9 cellular contexts compared by ENCODE assay signal in the genomic region with DNA sequence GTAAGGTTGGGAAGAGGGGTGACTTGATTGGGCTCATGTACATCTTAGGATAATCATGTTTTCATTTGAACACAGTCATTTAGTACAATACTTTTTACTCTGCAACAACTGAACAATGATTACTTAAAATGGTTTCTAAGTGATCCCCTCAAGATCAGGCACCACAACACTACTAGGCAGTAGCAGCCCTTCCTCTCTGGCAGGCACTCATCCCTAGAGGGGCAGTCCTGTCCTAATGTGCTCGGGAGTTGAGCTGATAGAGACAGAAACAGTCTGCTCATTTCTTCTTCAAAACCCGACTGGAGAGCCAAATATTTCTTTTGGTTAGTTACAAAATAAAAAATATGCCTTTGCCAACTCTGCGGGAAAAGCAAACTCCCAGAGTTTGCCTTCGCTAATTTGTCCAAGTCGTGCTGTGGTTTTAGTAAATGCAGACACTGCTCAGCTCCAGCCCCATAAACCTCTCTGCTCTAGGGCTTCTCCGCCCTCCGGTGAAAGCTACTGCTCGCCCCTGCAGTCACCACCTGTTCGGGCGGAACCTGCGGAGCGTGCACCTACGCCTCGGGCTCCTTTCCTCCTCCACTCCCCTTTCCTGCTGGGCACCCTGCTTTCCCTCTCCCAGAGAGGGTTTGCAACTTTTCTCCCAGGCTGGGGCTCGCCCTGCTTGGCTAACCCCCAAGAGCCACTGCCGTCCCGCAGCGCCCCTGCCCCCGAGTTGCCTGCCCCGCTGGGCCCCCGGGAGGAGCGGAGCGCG. TPM values are rescaled to one million over a fixed set of nuclear protein-coding genes. Genes with fewer than 3 reads are reported as not detected.
DNase-seq lines count a peak whose midpoint lies in the region; ATAC-seq, FAIRE-seq and TF ChIP-seq lines count a peak whose summit lies in the region.
"Had no signal": no experiment of that assay in that cellular context is flagged by ENCODE, and none has a peak within 500 bp of the region (broad histone marks: within the 10 kb centered on the region; RNA-seq: fewer than 3 reads in every experiment).

No MANE protein-coding gene starts in this region.

- RAD21 ChIA-PET in HCT116 (lab: Charles Lee; ENCODE audit: low non-redundant PET in 1 of 2, low total read pairs in 2 of 2, uncharacterized antibody in 2 of 2, unreplicated experiment in 2 of 2): no interaction called here

- H3K27me3 ChIP-seq in HCT116 (ENCODE audit: insufficient read depth, low read length): no peaks in the 10 kb centered on the region
- peaks cover 40% of the 10 kb centered on the region for H3K27me3 ChIP-seq in fibroblast of lung (ENCODE audit: control insufficient read depth, insufficient read depth, low read length)

- CTCF ChIA-PET in HCT116 (lab: Charles Lee): no interaction called here
- CTCF ChIA-PET in activated CD4-positive, alpha-beta T cell treated with anti-CD3 and anti-CD28 coated beads, Interleukin-2, amount 10 ng/mL, durations not matched to agents 7 days and 5 days (lab: Charles Lee): no interaction called here

- peak; percentile 14 for DNase-seq in GM12891 (ENCODE audit: insufficient read length, low spot score)
- peak; percentile 36 for DNase-seq in HCT116 (ENCODE audit: low read depth, low spot score)
- DNase-seq in NCI-H345 (lab: John Stamatoyannopoulos, UW): peak; percentile 74
- DNase-seq in fibroblast of lung (ENCODE audit: low read depth in 2 of 2): peak; percentile 30 to 50
- peak; percentile 72 for DNase-seq in posterior vena cava (ENCODE audit: low spot score)
- no peak for DNase-seq in activated CD4-positive, alpha-beta T cell treated with anti-CD3 and anti-CD28 coated beads, Interleukin-2, amount 10 ng/mL, durations not matched to agents 7 days and 5 days

- peak overlapping the region; percentile 94 for H3K4me2 ChIP-seq in HCT116 (ENCODE audit: low read length)
- peak overlapping the region; percentile 48 for H3K4me2 ChIP-seq in fibroblast of lung (ENCODE audit: extremely low read depth, insufficient read depth, low read length)

- H3K27me3 Mint-ChIP-seq in activated CD4-positive, alpha-beta T cell treated with anti-CD3 and anti-CD28 coated beads, Interleukin-2, amount 10 ng/mL, durations not matched to agents 7 days and 5 days: peaks cover 72% of the 10 kb centered on the region

- no peak for TF ChIP-seq CTCF in HCT116 (IDR thresholded peaks at IDR 0.05 in 2 of 3, conservative IDR thresholded peaks at IDR 0.05 in 1 of 3; ENCODE audit: borderline replicate concordance in 1 of 3, insufficient read depth in 1 of 3, low read depth in 2 of 3, low read length in 2 of 3)
- no peak for TF ChIP-seq CTCF in fibroblast of lung (conservative IDR thresholded peaks at IDR 0.05 in 1 of 2, IDR thresholded peaks at IDR 0.05 in 1 of 2; ENCODE audit: low read depth in 1 of 2, low read length in 2 of 2)

- BruUV-seq in HCT116 (replicated peaks; lab: Mats Ljungman, UMichigan): no TSS peak

- H3K27ac ChIP-seq in HCT116 (ENCODE audit: low read depth, low read length) (peak overlapping the region; percentile 39; the same call in 1 of the 2 replicates), fibroblast of lung (ENCODE audit: insufficient read depth, low read length) (no peak overlapping the region)

- no peak overlapping the region for H3K4me3 Mint-ChIP-seq in activated CD4-positive, alpha-beta T cell treated with anti-CD3 and anti-CD28 coated beads, Interleukin-2, amount 10 ng/mL, durations not matched to agents 7 days and 5 days

- ATAC-seq in HCT116 (peak; percentile 76), GM18873 (IDR thresholded peaks at IDR 0.05; ENCODE audit: low FRiP score, unreplicated experiment) (no peak), HG03521 (IDR thresholded peaks at IDR 0.05; ENCODE audit: unreplicated experiment) (no peak)

- H4K20me1 ChIP-seq in HCT116 (ENCODE audit: insufficient read depth) (no peaks in the 10 kb centered on the region), fibroblast of lung (ENCODE audit: control insufficient read depth, extremely low read depth, insufficient read depth, low read length) (no peaks in the 10 kb centered on the region)

- H2AFZ ChIP-seq in HCT116 (ENCODE audit: low read depth, low read length, poor library complexity, severe bottlenecking): peak overlapping the region; percentile 97
- H2AFZ ChIP-seq in fibroblast of lung (ENCODE audit: low read length): no peak overlapping the region

- TF ChIP-seq RAD21 in HCT116 (IDR thresholded peaks at IDR 0.05; ENCODE audit: low read depth): no peak

- FAIRE-seq in GM12891 (lab: Jason Lieb, UNC): peak; percentile 61
- FAIRE-seq: K562 had no signal

- H3K4me3 ChIP-seq in HCT116 (replicated peaks in 1 of 2; ENCODE audit: low read depth in 1 of 2, low read length in 2 of 2): peak overlapping the region; percentile 54 to 69
- peak overlapping the region in 2 of 4 experiments; percentile 49 for H3K4me3 ChIP-seq in fibroblast of lung (replicated peaks in 1 of 4; ENCODE audit: control extremely low read depth in 1 of 4, insufficient read depth in 1 of 4, low read depth in 3 of 4, low read length in 4 of 4)
- H3K4me3 ChIP-seq: K562 had no signal

- H3K27ac Mint-ChIP-seq in activated CD4-positive, alpha-beta T cell treated with anti-CD3 and anti-CD28 coated beads, Interleukin-2, amount 10 ng/mL, durations not matched to agents 7 days and 5 days: no peak overlapping the region

- TF ChIP-seq POLR2A in GM12891 (IDR thresholded peaks at IDR 0.05; ENCODE audit: low read depth, low read length): no peak
- no peak for TF ChIP-seq POLR2A in HCT116 (IDR thresholded peaks at IDR 0.05; ENCODE audit: borderline replicate concordance, extremely low read depth, insufficient read depth, insufficient read length)

- H3K36me3 Mint-ChIP-seq in activated CD4-positive, alpha-beta T cell treated with anti-CD3 and anti-CD28 coated beads, Interleukin-2, amount 10 ng/mL, durations not matched to agents 7 days and 5 days (ENCODE audit: low read depth): no peaks in the 10 kb centered on the region

- H3K36me3 ChIP-seq in HCT116 (ENCODE audit: control insufficient read depth in 1 of 2, insufficient read depth in 2 of 2, low read length in 2 of 2) (no peaks in the 10 kb centered on the region), fibroblast of lung (ENCODE audit: control insufficient read depth, insufficient read depth, low read length) (no peaks in the 10 kb centered on the region)

- intact Hi-C loops in HCT116 (cut with micrococcal nuclease) (no loop called here), posterior vena cava (cut with DNase I) (no loop called here)

- POLR2A ChIA-PET in HCT116 (lab: Charles Lee): no interaction called here
- POLR2A ChIA-PET in activated CD4-positive, alpha-beta T cell treated with anti-CD3 and anti-CD28 coated beads, Interleukin-2, amount 10 ng/mL, durations not matched to agents 7 days and 5 days (lab: Charles Lee): no interaction called here

- no peaks in the 10 kb centered on the region for H3K9me2 ChIP-seq in HCT116 (ENCODE audit: insufficient read depth)

- H3K9me3 ChIP-seq in HCT116 (ENCODE audit: control insufficient read depth in 1 of 2, insufficient read depth in 1 of 2, low read depth in 1 of 2, low read length in 2 of 2): no peaks in the 10 kb centered on the region
- H3K9me3 ChIP-seq in fibroblast of lung (ENCODE audit: control insufficient read depth, insufficient read depth, low read depth, low read length): no peaks in the 10 kb centered on the region

- peaks cover 6% of the 10 kb centered on the region for H3K4me1 Mint-ChIP-seq in activated CD4-positive, alpha-beta T cell treated with anti-CD3 and anti-CD28 coated beads, Interleukin-2, amount 10 ng/mL, durations not matched to agents 7 days and 5 days

- H3K9ac ChIP-seq in HCT116 (ENCODE audit: low read length): peak overlapping the region; percentile 61
- no peak overlapping the region for H3K9ac ChIP-seq in fibroblast of lung (ENCODE audit: insufficient read depth, low read length)

- H3K9me3 Mint-ChIP-seq in activated CD4-positive, alpha-beta T cell treated with anti-CD3 and anti-CD28 coated beads, Interleukin-2, amount 10 ng/mL, durations not matched to agents 7 days and 5 days: no peaks in the 10 kb centered on the region

- no peaks in the 10 kb centered on the region for H3K79me2 ChIP-seq in HCT116 (ENCODE audit: insufficient read depth, low read length)
- no peaks in the 10 kb centered on the region for H3K79me2 ChIP-seq in fibroblast of lung (ENCODE audit: control insufficient read depth, insufficient read depth, low read length)

- H3K4me1 ChIP-seq in HCT116 (ENCODE audit: control insufficient read depth in 1 of 2, insufficient read depth in 2 of 2, low read length in 2 of 2): peaks cover 0 to 20% of the 10 kb centered on the region in 2 experiments; a peak in 2 of 4 replicates
- H3K4me1 ChIP-seq in fibroblast of lung (ENCODE audit: control insufficient read depth, extremely low read depth, insufficient read depth, low read length): no peaks in the 10 kb centered on the region

TF ChIP-seq in GM12891, 5 proteins besides CTCF, POLR2A, EP300 and RAD21:
- TF ChIP-seq PAX5 (IDR thresholded peaks at IDR 0.05; ENCODE audit: insufficient read depth, low read length, severe bottlenecking) (no peak), TAF1 (IDR thresholded peaks at IDR 0.05; ENCODE audit: low read depth, low read length) (no peak), POU2F2 (IDR thresholded peaks at IDR 0.05; ENCODE audit: low read depth, low read length) (no peak), POLR2AphosphoS5 (IDR thresholded peaks at IDR 0.05; ENCODE audit: low read depth, low read length) (no peak), SPI1 (IDR thresholded peaks at IDR 0.05; ENCODE audit: low read depth, low read length) (no peak)

TF ChIP-seq in HCT116, 20 proteins besides CTCF, POLR2A, EP300 and RAD21:
- TF ChIP-seq POLR2AphosphoS5 (IDR thresholded peaks at IDR 0.05; ENCODE audit: low read depth, low read length): 0 out of 2 replicates have a peak, but pooled peaks have one; percentile 30
- TF ChIP-seq ELF1 (IDR thresholded peaks at IDR 0.05; ENCODE audit: borderline replicate concordance, low read depth): no peak

RNA-seq across cellular contexts. Expression of a gene that starts 0.5 kb away (rescaled TPM):
- 1.3 TPM for polyA plus RNA-seq in GM12891 (2012; ENCODE audit: low read depth, missing spikeins)
- 15.8 TPM for total RNA-seq in HCT116 (2021; ENCODE audit: unreplicated experiment)
- 15.2 and 17.0 TPM in 2 replicates for polyA plus RNA-seq in HCT116 (2012)
- 5.9 and 20.3 TPM in 2 replicates for total RNA-seq in fibroblast of lung
- polyA plus RNA-seq in fibroblast of lung: 0.02 and 0.07 TPM in 2 replicates
- 0.10 TPM in 1 of 2 replicates, not detected in the other for polyA plus RNA-seq in fibroblast of lung (2012)
- polyA minus RNA-seq in fibroblast of lung (ENCODE audit: low replicate concordance): not detected in 2 replicates
- 100 to 1,000 TPM; 106 to 152 TPM for total RNA-seq in posterior vena cava
- not detected for total RNA-seq in activated CD4-positive, alpha-beta T cell treated with anti-CD3 and anti-CD28 coated beads, Interleukin-2, amount 10 ng/mL, durations not matched to agents 7 days and 5 days
- polyA plus RNA-seq: K562 had no signal
